Comparison of ENCODE assay signal across 10 cellular contexts in the genomic region with DNA sequence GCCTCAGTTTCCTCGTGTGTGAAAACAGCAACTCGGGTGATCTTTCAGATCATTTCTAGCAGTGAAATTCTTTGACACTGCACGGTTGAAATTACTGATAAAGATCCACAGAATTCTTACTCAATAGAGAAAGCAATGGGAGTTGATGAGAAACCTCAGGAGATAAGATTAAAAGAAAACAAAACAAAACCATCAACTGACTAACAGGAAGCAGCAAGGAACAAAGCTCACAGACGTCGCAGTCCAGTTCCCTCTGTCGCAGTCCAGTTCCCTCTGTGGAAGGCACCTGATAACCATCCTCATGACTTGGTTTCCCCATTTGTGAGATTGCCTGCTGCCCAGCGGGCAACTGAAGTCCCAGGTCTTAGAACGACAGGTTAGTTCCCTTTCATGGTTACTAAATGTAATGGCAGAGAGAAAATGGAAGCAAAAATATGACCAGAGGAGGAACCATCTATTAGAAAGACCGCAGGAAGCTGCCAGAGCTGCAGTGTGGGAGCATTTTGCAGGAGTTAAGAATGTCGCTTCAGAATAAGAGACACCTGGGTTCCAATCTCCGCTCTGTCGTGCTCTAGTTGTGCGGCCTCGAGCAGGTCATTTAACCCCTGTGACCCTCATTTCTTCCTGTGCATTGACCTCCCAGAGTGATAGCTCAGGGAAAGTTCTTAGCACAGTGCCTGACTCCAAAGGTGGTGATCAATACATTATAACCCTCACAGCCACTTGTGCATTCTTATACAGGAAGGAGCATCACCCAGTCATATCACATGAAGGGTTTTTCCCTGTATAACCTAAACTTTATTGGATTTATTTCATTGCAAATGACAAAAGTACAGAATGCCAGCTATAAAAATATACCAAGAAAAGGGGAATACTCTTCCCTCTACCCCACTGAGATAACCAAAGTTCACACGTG. TPM values are rescaled to one million over a fixed set of nuclear protein-coding genes. Genes with fewer than 3 reads are reported as not detected.
DNase-seq lines count a peak whose midpoint lies in the region; ATAC-seq and TF ChIP-seq lines count a peak whose summit lies in the region.
"Had no signal": no experiment of that assay in that cellular context is flagged by ENCODE, and none has a peak within 500 bp of the region (broad histone marks: within the 10 kb centered on the region; RNA-seq: fewer than 3 reads in every experiment).

No MANE protein-coding gene starts in this region.

- H3K4me3 Mint-ChIP-seq in T-helper 2 cell treated with Interferon-gamma antibody and Interleukin-4, amounts not matched to agents 5 μg/mL and 100 μg/mL, for 36 hours: peak overlapping the region; percentile 78
- no peak overlapping the region for H3K4me3 Mint-ChIP-seq in chondrocyte (ENCODE audit: unreplicated experiment)

- peak overlapping the region; percentile 28 for H3K27ac Mint-ChIP-seq in T-helper 2 cell treated with Interferon-gamma antibody and Interleukin-4, amounts not matched to agents 5 μg/mL and 100 μg/mL, for 36 hours
- no peak overlapping the region for H3K27ac Mint-ChIP-seq in chondrocyte (ENCODE audit: unreplicated experiment)

- in situ Hi-C loops in GM13977 (cut with MboI; ENCODE audit: low pct_unique_long_range_greater_than_20kb, low sequenced_read_pairs, unreplicated experiment): loop anchor here (25.0 kb wide), 1 partner anchor 280 kb away; a partner anchor contains a TSS

- no peaks in the 10 kb centered on the region for H3K9me3 Mint-ChIP-seq in T-helper 2 cell treated with Interferon-gamma antibody and Interleukin-4, amounts not matched to agents 5 μg/mL and 100 μg/mL, for 36 hours
- no peaks in the 10 kb centered on the region for H3K9me3 Mint-ChIP-seq in chondrocyte (ENCODE audit: low read depth)

- H3K36me3 Mint-ChIP-seq in T-helper 2 cell treated with Interferon-gamma antibody and Interleukin-4, amounts not matched to agents 5 μg/mL and 100 μg/mL, for 36 hours (ENCODE audit: low read depth): no peaks in the 10 kb centered on the region
- H3K36me3 Mint-ChIP-seq in chondrocyte (ENCODE audit: low read depth): no peaks in the 10 kb centered on the region

- H3K4me1 ChIP-seq in left ventricle myocardium inferior: peaks cover 13% of the 10 kb centered on the region

- peaks cover 9% of the 10 kb centered on the region for H3K27me3 Mint-ChIP-seq in T-helper 2 cell treated with Interferon-gamma antibody and Interleukin-4, amounts not matched to agents 5 μg/mL and 100 μg/mL, for 36 hours (ENCODE audit: low read depth)
- no peaks in the 10 kb centered on the region for H3K27me3 Mint-ChIP-seq in chondrocyte (ENCODE audit: low read depth)

- H3K27ac ChIP-seq in left ventricle myocardium inferior (replicated peaks): no peak overlapping the region

- peaks cover 30% of the 10 kb centered on the region for H3K4me1 Mint-ChIP-seq in T-helper 2 cell treated with Interferon-gamma antibody and Interleukin-4, amounts not matched to agents 5 μg/mL and 100 μg/mL, for 36 hours (ENCODE audit: low read depth)
- peaks cover 15% of the 10 kb centered on the region for H3K4me1 Mint-ChIP-seq in chondrocyte (ENCODE audit: low read depth)

- no peak for ATAC-seq in left cardiac atrium
- ATAC-seq: mucosa of descending colon had no signal

- H3K27me3 ChIP-seq in left ventricle myocardium inferior (ENCODE audit: low read depth): no peaks in the 10 kb centered on the region

- no peaks in the 10 kb centered on the region for H3K36me3 ChIP-seq in left ventricle myocardium inferior

- DNase-seq in left ventricle myocardium inferior: no peak
- DNase-seq in left cardiac atrium: no peak
- no peak for DNase-seq in T-helper 2 cell treated with Interferon-gamma antibody and Interleukin-4, amounts not matched to agents 5 μg/mL and 100 μg/mL, for 36 hours (ENCODE audit: low spot score)
- DNase-seq in kidney tubule cell (ENCODE audit: low spot score): peak; percentile 14
- DNase-seq in chondrocyte (ENCODE audit: low spot score): no peak
- DNase-seq in GM03348 (ENCODE audit: low spot score): no peak
- no peak for DNase-seq in GM13977 (ENCODE audit: low spot score)
- DNase-seq in EL: no peak
- DNase-seq: mucosa of descending colon, NCI-H345 had no signal

- peak overlapping the region; percentile 33 for H3K4me3 ChIP-seq in left ventricle myocardium inferior
- H3K4me3 ChIP-seq: mucosa of descending colon had no signal

- TF ChIP-seq CTCF in left ventricle myocardium inferior (IDR thresholded peaks at IDR 0.05; ENCODE audit: borderline replicate concordance): no peak
- TF ChIP-seq CTCF in chondrocyte (IDR thresholded peaks at IDR 0.05): no peak
- no peak for TF ChIP-seq CTCF in GM13977 (IDR thresholded peaks at IDR 0.05; ENCODE audit: extremely low read depth, insufficient read depth, missing control alignments)

- no peaks in the 10 kb centered on the region for H3K9me3 ChIP-seq in left ventricle myocardium inferior (replicated peaks)
- H3K9me3 ChIP-seq: mucosa of descending colon had no signal

- intact Hi-C loops in left ventricle myocardium inferior (cut with micrococcal nuclease): no loop called here
- intact Hi-C loops in left cardiac atrium (cut with DNase I): no loop called here

RNA-seq across cellular contexts. Expression of a gene that starts 5.1 kb away (rescaled TPM):
- total RNA-seq in left ventricle myocardium inferior (55.0 TPM), left cardiac atrium (10 to 100 TPM; 66.0 to 68.3 TPM), chondrocyte (154 to 211 TPM (median 162 TPM) in 3 replicates)
